1 cellular context compared by ENCODE assay signal in the genomic region with DNA sequence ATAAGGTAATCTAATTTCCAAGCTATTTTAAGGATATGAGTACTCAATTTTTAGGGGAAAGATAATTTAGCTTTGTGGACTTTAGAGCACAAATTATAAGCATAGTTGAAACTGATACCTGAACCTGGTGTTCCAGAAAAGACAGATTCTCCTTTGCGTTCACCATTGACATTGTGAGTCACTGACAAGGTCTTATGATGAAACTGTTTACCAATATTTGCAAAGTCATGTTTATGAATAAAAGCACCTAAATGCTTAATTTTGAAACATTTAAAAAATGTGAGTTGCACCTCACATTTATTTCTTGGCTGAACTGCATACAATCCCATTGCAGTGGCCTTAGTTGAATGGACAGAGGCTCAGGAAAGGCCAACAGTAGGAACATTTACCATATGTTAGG.
TF ChIP-seq lines count a peak whose summit lies in the region.

No MANE protein-coding gene starts in this region.

TF ChIP-seq in SK-N-SH treated with all-trans-retinoic acid at 6 μM for 48 hours, 23 proteins besides CTCF, POLR2A, EP300 and RAD21 (continued from another document):
- no peak for TF ChIP-seq TOX (CRISPR knock-in tag; IDR thresholded peaks at IDR 0.05; ENCODE audit: borderline replicate concordance)
- TF ChIP-seq OSR1 (CRISPR knock-in tag; IDR thresholded peaks at IDR 0.05) = no peak
- no peak for TF ChIP-seq ESRRG (CRISPR knock-in tag; IDR thresholded peaks at IDR 0.05)
- no peak for TF ChIP-seq TCF4 (CRISPR knock-in tag; IDR thresholded peaks at IDR 0.05; ENCODE audit: borderline replicate concordance)
- no peak for TF ChIP-seq POU6F1 (CRISPR knock-in tag; IDR thresholded peaks at IDR 0.05; ENCODE audit: borderline replicate concordance, low read depth)
- no peak for TF ChIP-seq ISL1 (CRISPR knock-in tag; IDR thresholded peaks at IDR 0.05)
- TF ChIP-seq CREB5 (CRISPR knock-in tag; IDR thresholded peaks at IDR 0.05; ENCODE audit: low read depth) = no peak
- TF ChIP-seq ZFP30 (CRISPR knock-in tag; IDR thresholded peaks at IDR 0.05) = no peak
- no peak for TF ChIP-seq CSDC2 (CRISPR knock-in tag; IDR thresholded peaks at IDR 0.05)
- TF ChIP-seq BACH2 (CRISPR knock-in tag; IDR thresholded peaks at IDR 0.05; ENCODE audit: borderline replicate concordance) = no peak
